ENCODE assay signal across 8 cellular contexts in genomic region chr3:49869525-49870126, GRCh38. TPM values are rescaled to one million over a fixed set of nuclear protein-coding genes. Genes with fewer than 3 reads are reported as not detected.
A peak's percentile ranks its signal among the peaks of the same experiment; 100 is the strongest.
DNase-seq lines count a peak whose midpoint lies in the region; ATAC-seq, FAIRE-seq and TF ChIP-seq lines count a peak whose summit lies in the region.

TSS of gene CAMKV (minus strand) at chr3:49869906. CDS start at chr3:49862388, 7,518 bp downstream.

- peak within 1 kb of the TSS; percentile 88 for H3K9ac ChIP-seq in neural cell (ENCODE audit: low read length)

- no peaks in the 10 kb centered on the region for H3K27me3 ChIP-seq in neural cell (ENCODE audit: insufficient read depth, low read depth, low read length)

- H3K36me3 Mint-ChIP-seq in chondrocyte (ENCODE audit: low read depth), result no peaks in the 10 kb centered on the region

- FAIRE-seq in H54 (lab: Jason Lieb, UNC) (no peak), RCC 7860 (lab: Jason Lieb, UNC) (no peak)

- no peaks in the 10 kb centered on the region for H3K79me2 ChIP-seq in OCI-LY7 (ENCODE audit: insufficient read depth, low read depth, low read length)
- H3K79me2 ChIP-seq in neural cell (replicated peaks; ENCODE audit: insufficient read depth, low read length), result peaks cover 46% of the 10 kb centered on the region

- H3K9me3 Mint-ChIP-seq in chondrocyte (ENCODE audit: low read depth), result no peaks in the 10 kb centered on the region

- H2AFZ ChIP-seq in OCI-LY7 (ENCODE audit: low read length) (no peak within 1 kb of the TSS), neural cell (ENCODE audit: low read depth, low read length) (peak within 1 kb of the TSS; percentile 65)

- H3K4me3 ChIP-seq in OCI-LY7 (ENCODE audit: low read depth, low read length, poor library complexity, severe bottlenecking) (peak within 1 kb of the TSS; percentile 59), neural cell (ENCODE audit: low read length) (peak within 1 kb of the TSS; percentile 94)

- no peak within 1 kb of the TSS for H3K27ac Mint-ChIP-seq in chondrocyte (ENCODE audit: unreplicated experiment)

- H3K36me3 ChIP-seq in OCI-LY7 (ENCODE audit: insufficient read depth, low read length) (no peaks in the 10 kb centered on the region), neural cell (ENCODE audit: insufficient read depth, low read length) (no peaks in the 10 kb centered on the region)

- no peak for ATAC-seq in GM19328 (IDR thresholded peaks at IDR 0.05; ENCODE audit: unreplicated experiment)

- no peak for TF ChIP-seq CTCF in OCI-LY7 (conservative IDR thresholded peaks at IDR 0.05; ENCODE audit: low read length)
- TF ChIP-seq CTCF in chondrocyte (IDR thresholded peaks at IDR 0.05), result no peak
- TF ChIP-seq CTCF in neural cell (IDR thresholded peaks at IDR 0.05; ENCODE audit: poor library complexity, severe bottlenecking), result no peak

- TF ChIP-seq POLR2A in H54 (IDR thresholded peaks at IDR 0.05; ENCODE audit: low read depth, low read length), result no peak

- no peaks in the 10 kb centered on the region for H3K4me1 Mint-ChIP-seq in chondrocyte (ENCODE audit: low read depth)

- intact Hi-C loops in OCI-LY7 (cut with micrococcal nuclease; ENCODE audit: unreplicated experiment), result no loop called here

- H4K20me1 ChIP-seq in OCI-LY7 (ENCODE audit: insufficient read depth, low read length) (no peaks in the 10 kb centered on the region), neural cell (ENCODE audit: insufficient read depth) (no peaks in the 10 kb centered on the region)

- TF ChIP-seq EP300 in neural cell (conservative IDR thresholded peaks at IDR 0.05; ENCODE audit: poor library complexity, severe bottlenecking), result no peak

- peaks cover 26% of the 10 kb centered on the region for H3K27me3 Mint-ChIP-seq in chondrocyte (ENCODE audit: low read depth)

- H3K9me2 ChIP-seq in OCI-LY7 (ENCODE audit: insufficient read depth, low read length) (no peaks in the 10 kb centered on the region), neural cell (ENCODE audit: insufficient read depth, low read length) (no peaks in the 10 kb centered on the region)

- H3K27ac ChIP-seq in OCI-LY7 (ENCODE audit: low read depth, low read length, poor library complexity, severe bottlenecking) (no peak within 1 kb of the TSS), neural cell (ENCODE audit: low read length) (peak within 1 kb of the TSS; percentile 71)

- DNase-seq in SIG-M5 treated with dmso at 0.1 percent for 504 hours (lab: John Stamatoyannopoulos, UW; ENCODE audit: unreplicated experiment) (peak; percentile 46), SIG-M5 (lab: John Stamatoyannopoulos, UW) (no peak), OCI-LY7 (ENCODE audit: low spot score) (peak; percentile 35), chondrocyte (ENCODE audit: low spot score) (no peak), H54 (ENCODE audit: insufficient read length, low spot score) (no peak), RCC 7860 (ENCODE audit: low spot score) (no peak)

- no TSS peak for BruUV-seq in OCI-LY7 (replicated peaks; lab: Mats Ljungman, UMichigan)

- no peaks in the 10 kb centered on the region for H3F3A ChIP-seq in neural cell (ENCODE audit: insufficient read depth, low read length, poor library complexity, severe bottlenecking)

- peak; percentile 32 for TF ChIP-seq RAD21 in neural cell (conservative IDR thresholded peaks at IDR 0.05)

- H3K9me3 ChIP-seq in OCI-LY7 (ENCODE audit: low read length) (no peaks in the 10 kb centered on the region), neural cell (ENCODE audit: low read length) (no peaks in the 10 kb centered on the region)

- CTCF ChIA-PET in OCI-LY7 (lab: Charles Lee; ENCODE audit: unreplicated experiment), result no interaction called here

- H3K4me1 ChIP-seq in OCI-LY7 (ENCODE audit: insufficient read depth, low read length, poor library complexity, severe bottlenecking), result peaks cover 17% of the 10 kb centered on the region

- POLR2A ChIA-PET in OCI-LY7 (lab: Charles Lee), result interaction anchor here (1.2 kb wide), 1 partner anchor 12 kb away, joined by 3 read pairs; no protein-coding TSS in a partner anchor

- peak within 1 kb of the TSS; percentile 79 for H3K4me2 ChIP-seq in OCI-LY7 (ENCODE audit: low read length)
- H3K4me2 ChIP-seq in neural cell (ENCODE audit: low read length), result peak within 1 kb of the TSS; percentile 84

- peak within 1 kb of the TSS; percentile 42 for H3K4me3 Mint-ChIP-seq in chondrocyte (ENCODE audit: unreplicated experiment)

TF ChIP-seq in neural cell, 6 proteins besides CTCF, POLR2A, EP300 and RAD21:
- TF ChIP-seq SMC3 (conservative IDR thresholded peaks at IDR 0.05; ENCODE audit: poor library complexity) (peak; percentile 37), REST (IDR thresholded peaks at IDR 0.05; ENCODE audit: borderline replicate concordance) (no peak), MXI1 (conservative IDR thresholded peaks at IDR 0.05; ENCODE audit: poor library complexity, severe bottlenecking) (no peak), POLR2AphosphoS5 (IDR thresholded peaks at IDR 0.05) (peak; percentile 85), TAF1 (IDR thresholded peaks at IDR 0.05; ENCODE audit: low read depth) (peak; percentile 36), EZH2 (IDR thresholded peaks at IDR 0.05; ENCODE audit: borderline replicate concordance, insufficient read depth, low read length, poor library complexity, severe bottlenecking) (no peak)
TF ChIP-seq in neural cell: peak in this region for 3.

RNA-seq across cellular contexts. Expression of gene CAMKV, which starts in this region (rescaled TPM):
- not detected in 2 replicates for total RNA-seq in OCI-LY7 (2014; rRNA removed; shearing (Covaris generic))
- total RNA-seq in OCI-LY7 (2022) (0.37 and 0.63 TPM in 2 replicates), chondrocyte (not detected in 3 replicates)
- polyA plus RNA-seq in neural cell, result 293 and 316 TPM in 2 replicates
- polyA minus RNA-seq in neural cell, result 148 and 151 TPM in 2 replicates

Comparison
In these comparisons a context has a peak if more than half of its experiments do, and no peak if none do; other contexts are left out.
1. Peak in DNase-seq, H3K4me3 ChIP-seq and H3K4me2 ChIP-seq in OCI-LY7; RNA of the gene not detected or under 1 TPM.